ENCODE assay signal across 1 cellular context in the genomic region with DNA sequence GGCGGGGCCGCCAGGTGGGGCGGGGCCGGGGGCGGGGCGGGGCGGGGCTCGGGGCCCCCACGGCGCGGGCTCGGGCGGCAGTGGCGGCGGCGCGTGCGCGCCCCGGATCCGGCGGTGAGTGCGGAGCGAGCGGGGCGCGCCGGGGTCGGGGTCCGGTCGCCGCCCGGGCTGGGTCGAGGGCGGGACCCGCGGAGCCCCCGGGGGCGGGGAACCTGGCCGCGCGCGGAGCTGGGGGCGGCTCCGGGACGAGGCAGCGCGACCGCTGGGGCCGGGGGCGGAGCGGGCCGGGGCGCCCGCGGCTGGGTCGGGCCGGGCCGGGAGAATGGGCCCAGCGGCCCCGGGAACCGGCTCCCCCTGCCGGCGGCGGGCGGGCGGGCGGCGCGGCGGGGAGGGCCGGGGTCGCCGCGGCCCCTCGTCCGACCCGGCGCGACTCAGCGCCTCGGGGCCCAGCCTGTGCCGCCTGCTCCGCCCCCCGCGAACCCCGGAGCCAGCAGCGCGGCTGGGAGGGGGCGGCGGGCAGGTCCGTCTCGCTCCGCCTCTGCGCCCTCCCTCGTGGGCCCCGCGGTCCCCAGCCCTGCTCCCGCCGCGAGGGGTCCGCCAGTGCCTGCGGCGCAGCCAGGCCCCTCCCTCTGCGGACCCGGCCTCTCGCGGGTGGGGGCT.
TF ChIP-seq lines count a peak whose summit lies in the region.

No MANE protein-coding gene starts in this region.

TF ChIP-seq in HepG2, 621 proteins besides CTCF, POLR2A, EP300 and RAD21:
- TF ChIP-seq REPIN1 (CRISPR knock-in tag; IDR thresholded peaks at IDR 0.05; ENCODE audit: borderline replicate concordance, low read depth) (no peak), XRCC5 (optimal IDR thresholded peaks at IDR 0.05; ENCODE audit: low read length) (no peak), KDM3A (CRISPR knock-in tag; IDR thresholded peaks at IDR 0.05; ENCODE audit: low read depth) (no peak), ZSCAN5A (CRISPR knock-in tag; IDR thresholded peaks at IDR 0.05; ENCODE audit: borderline replicate concordance) (no peak), PATZ1 (CRISPR knock-in tag; IDR thresholded peaks at IDR 0.05) (0 out of 2 replicates have a peak, but pooled peaks have one; percentile 25)
- TF ChIP-seq, protein P1, sequence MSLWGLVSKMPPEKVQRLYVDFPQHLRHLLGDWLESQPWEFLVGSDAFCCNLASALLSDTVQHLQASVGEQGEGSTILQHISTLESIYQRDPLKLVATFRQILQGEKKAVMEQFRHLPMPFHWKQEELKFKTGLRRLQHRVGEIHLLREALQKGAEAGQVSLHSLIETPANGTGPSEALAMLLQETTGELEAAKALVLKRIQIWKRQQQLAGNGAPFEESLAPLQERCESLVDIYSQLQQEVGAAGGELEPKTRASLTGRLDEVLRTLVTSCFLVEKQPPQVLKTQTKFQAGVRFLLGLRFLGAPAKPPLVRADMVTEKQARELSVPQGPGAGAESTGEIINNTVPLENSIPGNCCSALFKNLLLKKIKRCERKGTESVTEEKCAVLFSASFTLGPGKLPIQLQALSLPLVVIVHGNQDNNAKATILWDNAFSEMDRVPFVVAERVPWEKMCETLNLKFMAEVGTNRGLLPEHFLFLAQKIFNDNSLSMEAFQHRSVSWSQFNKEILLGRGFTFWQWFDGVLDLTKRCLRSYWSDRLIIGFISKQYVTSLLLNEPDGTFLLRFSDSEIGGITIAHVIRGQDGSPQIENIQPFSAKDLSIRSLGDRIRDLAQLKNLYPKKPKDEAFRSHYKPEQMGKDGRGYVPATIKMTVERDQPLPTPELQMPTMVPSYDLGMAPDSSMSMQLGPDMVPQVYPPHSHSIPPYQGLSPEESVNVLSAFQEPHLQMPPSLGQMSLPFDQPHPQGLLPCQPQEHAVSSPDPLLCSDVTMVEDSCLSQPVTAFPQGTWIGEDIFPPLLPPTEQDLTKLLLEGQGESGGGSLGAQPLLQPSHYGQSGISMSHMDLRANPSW (CRISPR knock-in tag; IDR thresholded peaks at IDR 0.05; ENCODE audit: borderline replicate concordance): no peak
